Comparison of ENCODE assay signal across 13 cellular contexts in the genomic region with DNA sequence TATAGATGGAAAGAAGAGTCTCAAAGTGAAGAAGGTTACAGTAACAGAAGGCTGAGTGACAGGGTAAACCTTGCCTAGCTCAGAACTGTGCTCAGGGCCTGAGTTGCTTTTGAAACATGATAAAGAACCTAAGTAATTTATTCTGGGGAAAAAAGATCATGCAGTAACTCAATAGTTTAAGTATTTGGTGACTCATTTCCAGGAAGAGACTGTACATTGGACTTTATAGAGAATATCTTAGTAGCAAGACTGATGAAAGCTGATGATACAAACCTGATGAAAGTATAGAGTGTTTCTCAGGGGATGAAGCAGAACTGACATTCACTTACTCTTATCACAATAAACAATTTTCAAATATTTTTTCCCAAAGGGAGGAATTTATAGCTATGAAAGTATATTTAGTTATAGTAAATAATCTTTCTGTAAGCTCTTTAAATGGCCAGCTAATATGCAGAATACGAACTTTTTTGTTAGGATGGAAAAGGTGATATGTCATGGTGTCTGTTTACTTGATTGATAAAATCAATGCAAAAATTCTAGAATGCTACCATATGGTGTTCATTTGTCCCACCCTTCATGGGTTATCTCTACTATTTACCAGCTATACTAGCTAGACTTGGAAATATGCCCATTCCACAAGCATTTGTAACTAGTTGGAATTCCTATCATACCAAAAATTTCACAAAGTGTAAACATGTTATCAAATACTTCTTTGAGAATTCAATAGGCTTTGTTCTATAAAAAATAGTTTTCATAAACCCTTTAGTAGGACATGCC.
DNase-seq lines count a peak whose midpoint lies in the region; ATAC-seq and TF ChIP-seq lines count a peak whose summit lies in the region.
"Had no signal": no experiment of that assay in that cellular context is flagged by ENCODE, and none has a peak within 500 bp of the region (broad histone marks: within the 10 kb centered on the region; RNA-seq: fewer than 3 reads in every experiment).

No MANE protein-coding gene starts in this region.

- H4K8ac ChIP-seq in neuronal stem cell (ENCODE audit: low read depth, low read length), result no peak overlapping the region

- H3K9ac ChIP-seq in neuronal stem cell (ENCODE audit: low read depth, low read length, poor library complexity), result no peak overlapping the region

- no peak overlapping the region for H2BK12ac ChIP-seq in neuronal stem cell (ENCODE audit: low read length)

- DNase-seq in DMS 273 (lab: John Stamatoyannopoulos, UW; ENCODE audit: unreplicated experiment) (peak; percentile 41), NCI-H226 (peak; percentile 85), dedifferentiated amniotic fluid mesenchymal stem cell (ENCODE audit: extremely low spot score) (peak; percentile 69), neuronal stem cell (ENCODE audit: low spot score) (no peak), gastrocnemius medialis (no peak), erythroblast (lab: John Stamatoyannopoulos, UW) (no peak), Right ventricle myocardium superior (no peak)
- DNase-seq: DMS79; KG1; NCI-H2107; Peyer's patch; stimulated activated naive CD4-positive, alpha-beta T cell treated with Interleukin-2 at 50 U/mL for 16 hours had no signal

- H2BK120ac ChIP-seq in neuronal stem cell (ENCODE audit: low read depth, low read length), result no peak overlapping the region

- no peak overlapping the region for H3K4me2 ChIP-seq in neuronal stem cell (ENCODE audit: insufficient read depth, low read length, poor library complexity, severe bottlenecking)

- H3K79me1 ChIP-seq in neuronal stem cell (ENCODE audit: low read depth, low read length), result no peaks in the 10 kb centered on the region

- no peak overlapping the region for H3K23ac ChIP-seq in neuronal stem cell (ENCODE audit: low read depth, low read length, poor library complexity)

- H3K27me3 ChIP-seq in neuronal stem cell (ENCODE audit: control insufficient read depth in 3 of 3, insufficient read depth in 3 of 3, low read depth in 1 of 3, low read length in 3 of 3) (no peaks in the 10 kb centered on the region), gastrocnemius medialis (no peaks in the 10 kb centered on the region)
- H3K27me3 ChIP-seq: Peyer's patch had no signal

- TF ChIP-seq POLR2A in gastrocnemius medialis (IDR thresholded peaks at IDR 0.05) (no peak), erythroblast (IDR thresholded peaks at IDR 0.05; ENCODE audit: low read length) (no peak)

- H3K9me3 ChIP-seq in neuronal stem cell (replicated peaks in 1 of 2; ENCODE audit: control insufficient read depth in 2 of 2, insufficient read depth in 1 of 2, low read depth in 1 of 2, low read length in 2 of 2) (no peaks in the 10 kb centered on the region), gastrocnemius medialis (no peaks in the 10 kb centered on the region)
- H3K9me3 ChIP-seq: Peyer's patch had no signal

- no peak overlapping the region for H3K4ac ChIP-seq in neuronal stem cell (ENCODE audit: low read length)

- H3K14ac ChIP-seq in neuronal stem cell (ENCODE audit: low read length), result no peak overlapping the region

- in situ Hi-C loops in gastrocnemius medialis (cut with MboI; ENCODE audit: low sequenced_read_pairs in 4 of 4), result no loop called here

- H3K27ac ChIP-seq in neuronal stem cell (replicated peaks; ENCODE audit: low read length) (no peak overlapping the region), gastrocnemius medialis (no peak overlapping the region)
- H3K27ac ChIP-seq: Peyer's patch had no signal

- no peak for TF ChIP-seq CTCF in gastrocnemius medialis (IDR thresholded peaks at IDR 0.05 in 4 of 5, conservative IDR thresholded peaks at IDR 0.05 in 1 of 5)

- intact Hi-C loops in gastrocnemius medialis (cut with DNase I; ENCODE audit: low total_unique reads), result no loop called here
- intact Hi-C loops in Right ventricle myocardium superior (cut with DNase I), result no loop called here

- WGBS in neuronal stem cell (ENCODE audit: extremely low coverage in 2 of 2, insufficient read length in 2 of 2, insufficient replicate concordance in 1 of 2), 2 donors, result no CpG with 5 or more reads among the region's 1 CpG

- H2AFZ ChIP-seq in neuronal stem cell (ENCODE audit: low read length), result peak overlapping the region; percentile 56

- no peak overlapping the region for H4K91ac ChIP-seq in neuronal stem cell (ENCODE audit: low read depth, low read length, poor library complexity)

- H3K4me1 ChIP-seq in neuronal stem cell (ENCODE audit: control insufficient read depth in 2 of 2, insufficient read depth in 1 of 2, low read depth in 1 of 2, low read length in 2 of 2) (no peaks in the 10 kb centered on the region), gastrocnemius medialis (no peaks in the 10 kb centered on the region)
- H3K4me1 ChIP-seq: Peyer's patch had no signal

- H3K18ac ChIP-seq in neuronal stem cell (ENCODE audit: low read length), result no peak overlapping the region

- H3K36me3 ChIP-seq in neuronal stem cell (replicated peaks in 1 of 2; ENCODE audit: control insufficient read depth in 2 of 2, insufficient read depth in 2 of 2, low read length in 2 of 2) (no peaks in the 10 kb centered on the region), gastrocnemius medialis (no peaks in the 10 kb centered on the region)
- H3K36me3 ChIP-seq: Peyer's patch had no signal

- no peak overlapping the region for H2AK5ac ChIP-seq in neuronal stem cell (ENCODE audit: low read depth, low read length)

- H2BK5ac ChIP-seq in neuronal stem cell (ENCODE audit: low read length), result no peak overlapping the region

- H3K4me3 ChIP-seq in neuronal stem cell (ENCODE audit: low read length in 2 of 2), result no peak overlapping the region
- no peak overlapping the region for H3K4me3 ChIP-seq in gastrocnemius medialis
- H3K4me3 ChIP-seq: Peyer's patch had no signal

- no peak overlapping the region for H2BK15ac ChIP-seq in neuronal stem cell (ENCODE audit: low read length)

- no peak for ATAC-seq in gastrocnemius medialis
- no peak for ATAC-seq in HG02870 (IDR thresholded peaks at IDR 0.05; ENCODE audit: unreplicated experiment)
- no peak for ATAC-seq in Right ventricle myocardium superior (ENCODE audit: poor library complexity)

Comparison
In these comparisons a context has a peak if more than half of its experiments do, and no peak if none do; other contexts are left out.
1. DNase-seq: peak in DMS 273 (single experiment), NCI-H226 (single experiment) and dedifferentiated amniotic fluid mesenchymal stem cell (single experiment); none in neuronal stem cell (single experiment), gastrocnemius medialis (0 of 2), erythroblast (0 of 2) and Right ventricle myocardium superior (single experiment).